In the genomic region with DNA sequence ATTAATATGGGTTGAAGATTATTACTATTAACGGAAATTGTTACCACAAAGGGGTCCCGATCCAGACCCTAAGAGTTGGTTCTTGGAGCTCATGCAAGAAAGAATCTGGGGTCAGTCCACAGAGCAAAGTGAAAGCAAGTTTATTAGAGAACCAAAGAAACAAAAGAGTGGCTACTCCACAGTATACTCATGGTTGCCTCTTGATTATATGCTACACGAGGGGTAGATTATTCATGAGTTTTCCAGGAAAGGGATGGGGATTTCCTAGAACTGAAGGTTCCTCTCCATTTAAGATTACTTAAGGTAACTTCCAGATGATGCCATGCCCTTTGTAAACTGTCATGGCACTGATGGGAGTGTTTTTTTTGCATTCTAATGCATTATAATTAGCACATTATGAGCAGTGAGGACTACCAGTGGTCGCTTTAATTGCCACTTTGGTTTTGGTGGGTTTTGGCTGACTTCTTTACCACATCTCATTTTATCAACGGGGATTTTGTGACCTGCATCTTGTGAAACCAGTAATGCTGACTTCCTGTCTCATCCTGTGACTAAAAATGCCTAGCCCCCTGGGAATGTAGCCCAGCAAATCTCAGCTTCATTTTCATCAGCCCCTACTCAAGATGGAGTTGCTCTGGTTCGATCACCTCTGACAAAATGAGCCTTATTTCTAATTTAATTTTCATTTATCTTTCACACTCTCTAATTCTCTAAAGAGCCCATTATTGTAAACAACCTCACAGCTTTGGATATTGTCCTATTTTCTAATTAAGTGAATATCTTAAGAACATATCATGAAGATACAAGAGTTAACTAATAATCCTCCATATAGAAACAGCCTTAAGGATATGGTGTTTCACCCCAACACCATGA, we compare ENCODE assay signal across 20 cellular contexts.
"Had no signal": no experiment of that assay in that cellular context is flagged by ENCODE, and none has a peak within 500 bp of the region (broad histone marks: within the 10 kb centered on the region; RNA-seq: fewer than 3 reads in every experiment).

No MANE protein-coding gene starts in this region.

- H3K27ac Mint-ChIP-seq: activated naive CD8-positive, alpha-beta T cell; memory B cell; naive thymus-derived CD4-positive, alpha-beta T cell; neural progenitor cell; T-helper 2 cell treated with Interferon-gamma antibody and Interleukin-4, amounts not matched to agents 5 μg/mL and 100 μg/mL, for 36 hours; type B pancreatic cell had no signal

- H3K4me1 Mint-ChIP-seq: memory B cell; naive thymus-derived CD4-positive, alpha-beta T cell had no signal

- DNase-seq: activated CD4-positive, alpha-beta T cell treated with anti-CD3 and anti-CD28 coated beads, Interleukin-2, amount 50 U/mL, for 4 hours; activated gamma-delta T cell; amygdala; body of pancreas; dermis blood vessel endothelial cell; effector memory CD4-positive, alpha-beta T cell; left ventricle myocardium superior; naive thymus-derived CD4-positive, alpha-beta T cell; stimulated activated CD4-positive, alpha-beta T cell treated with anti-CD3 and anti-CD28 coated beads, Interleukin-12 subunit alpha, Interleukin-12 subunit beta, amount 100 ng/mL, for 4 hours; stimulated activated CD4-positive, alpha-beta T cell treated with anti-CD3 and anti-CD28 coated beads, Interleukin-1b, Interleukin-23, amount 100 ng/mL, for 48 hours; stimulated activated CD8-positive, alpha-beta memory T cell treated with anti-CD3 and anti-CD28 coated beads, Interleukin-4, amount 100 ng/mL, for 48 hours; stomach had no signal

- H3K9me3 Mint-ChIP-seq: memory B cell, neural progenitor cell had no signal

- H3K27me3 Mint-ChIP-seq: activated naive CD8-positive, alpha-beta T cell; memory B cell; naive thymus-derived CD4-positive, alpha-beta T cell; type B pancreatic cell had no signal

- H3K4me3 ChIP-seq: body of pancreas, neural progenitor cell, prostate gland, right atrium auricular region, stomach had no signal

- FAIRE-seq: TTC549 had no signal

- H3K4me3 Mint-ChIP-seq: activated naive CD8-positive, alpha-beta T cell; memory B cell; naive thymus-derived CD4-positive, alpha-beta T cell; neural progenitor cell; T-helper 2 cell treated with Interferon-gamma antibody and Interleukin-4, amounts not matched to agents 5 μg/mL and 100 μg/mL, for 36 hours; type B pancreatic cell had no signal

- ATAC-seq: body of pancreas; left ventricle myocardium superior; naive thymus-derived CD4-positive, alpha-beta T cell had no signal
